Comparison of ENCODE assay signal across 6 cellular contexts in the genomic region with DNA sequence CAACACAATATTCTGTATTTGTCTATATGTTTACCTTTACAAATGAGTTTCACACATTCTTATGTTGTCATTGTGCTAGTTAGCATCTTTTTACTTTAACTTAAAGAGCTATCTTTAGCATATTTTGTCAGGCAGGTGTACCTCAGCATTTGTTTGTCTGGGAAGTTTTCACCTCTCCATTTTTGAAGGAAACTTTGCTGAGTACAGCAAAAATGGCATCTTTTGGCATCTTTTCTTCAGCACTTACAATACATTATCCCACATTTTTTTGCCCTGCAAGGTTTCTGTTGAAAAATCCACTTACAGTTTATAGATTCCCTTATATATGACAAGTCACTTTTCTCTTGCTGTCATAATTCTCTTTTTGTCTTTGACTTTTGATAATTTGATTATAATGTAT.
"Had no signal": no experiment of that assay in that cellular context is flagged by ENCODE, and none has a peak within 500 bp of the region (broad histone marks: within the 10 kb centered on the region; RNA-seq: fewer than 3 reads in every experiment).

No MANE protein-coding gene starts in this region.

- H3K9ac ChIP-seq: KMS-11 had no signal

- DNase-seq: KBM-7, KG1 had no signal

- FAIRE-seq: HTR-8/SVneo had no signal

- H3K27ac Mint-ChIP-seq: IgD-negative memory B cell had no signal

- H3K36me3 Mint-ChIP-seq: IgD-negative memory B cell had no signal

- H3K27ac ChIP-seq: HL-60, KMS-11 had no signal

- H3K4me2 ChIP-seq: KMS-11 had no signal
